In the genomic region with DNA sequence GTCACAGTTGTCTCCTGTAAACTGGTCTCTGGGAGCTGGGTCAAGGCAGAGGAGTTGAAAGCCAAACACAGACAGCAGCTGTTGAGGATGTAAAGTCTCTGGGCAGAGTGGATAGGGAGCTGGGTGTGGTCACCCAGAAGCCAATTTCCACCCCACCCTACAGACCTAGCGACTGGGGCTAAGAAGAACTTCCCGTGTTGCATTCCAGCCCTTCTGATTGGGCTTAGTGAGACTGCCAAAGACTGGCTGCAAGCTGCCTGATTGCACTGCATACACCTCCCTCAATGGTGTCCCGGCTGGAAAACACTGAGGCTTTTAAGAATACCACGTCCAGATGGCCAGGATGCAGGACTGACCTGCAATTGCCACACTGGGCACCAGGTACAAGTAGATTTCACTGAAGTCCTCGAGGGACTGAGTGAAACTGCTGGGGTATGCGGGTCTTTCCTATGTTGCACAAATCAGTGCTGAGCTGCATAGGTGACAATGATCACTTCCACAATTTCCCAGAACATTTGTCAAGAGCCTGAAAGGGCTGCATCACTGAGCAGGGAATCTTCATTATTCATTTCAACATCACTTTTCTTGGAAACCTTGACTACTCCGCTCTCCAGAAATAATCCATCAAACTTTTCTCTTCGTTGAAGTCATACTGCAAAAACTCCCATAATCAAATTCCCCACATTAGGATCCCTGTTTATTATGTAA, we compare ENCODE assay signal across 11 cellular contexts. TPM values are rescaled to one million over a fixed set of nuclear protein-coding genes. Genes with fewer than 3 reads are reported as not detected.
DNase-seq lines count a peak whose midpoint lies in the region; ATAC-seq and TF ChIP-seq lines count a peak whose summit lies in the region.
"Had no signal": no experiment of that assay in that cellular context is flagged by ENCODE, and none has a peak within 500 bp of the region (broad histone marks: within the 10 kb centered on the region; RNA-seq: fewer than 3 reads in every experiment).

No MANE protein-coding gene starts in this region.

- no peaks in the 10 kb centered on the region for H3K79me2 ChIP-seq in SK-N-SH (ENCODE audit: insufficient read depth)

- TF ChIP-seq CTCF in SK-N-SH (IDR thresholded peaks at IDR 0.05) = no peak
- no peak for TF ChIP-seq CTCF in heart right ventricle (IDR thresholded peaks at IDR 0.05)

- CTCF ChIA-PET in SK-N-SH (lab: Yijun Ruan, JAX) = interaction anchor here (0.6 to 3.6 kb wide), 9 partner anchors 9 to 272 kb away, joined by 3 to 15 read pairs (median 3); no protein-coding TSS in a partner anchor

- H3K36me3 ChIP-seq in SK-N-SH (replicated peaks in 1 of 2; ENCODE audit: control insufficient read depth in 1 of 2, insufficient read depth in 2 of 2, low read length in 1 of 2) (no peaks in the 10 kb centered on the region), heart right ventricle (no peaks in the 10 kb centered on the region)

- H3K36me3 Mint-ChIP-seq in activated T-cell treated with anti-CD3 and anti-CD28 coated beads, Interleukin-2, amount 50 U/mL, for 24 hours (ENCODE audit: low read depth) = peaks cover 4% of the 10 kb centered on the region
- peaks cover 5% of the 10 kb centered on the region for H3K36me3 Mint-ChIP-seq in stimulated activated memory B cell treated with anti-CD40 and anti-IgM and Interleukin-4, amounts not matched to agents 10 μg/mL and 1 μg/mL and 100 μg/mL, for 72 hours

- H3K27ac Mint-ChIP-seq in activated T-cell treated with anti-CD3 and anti-CD28 coated beads, Interleukin-2, amount 50 U/mL, for 24 hours = peak overlapping the region; percentile 3
- peak overlapping the region; percentile 69 for H3K27ac Mint-ChIP-seq in stimulated activated memory B cell treated with anti-CD40 and anti-IgM and Interleukin-4, amounts not matched to agents 10 μg/mL and 1 μg/mL and 100 μg/mL, for 72 hours

- TF ChIP-seq EP300 in SK-N-SH (IDR thresholded peaks at IDR 0.05; ENCODE audit: borderline replicate concordance in 1 of 2, low read depth in 1 of 2, low read length in 1 of 2) = no peak

- H3K27me3 ChIP-seq in SK-N-SH (ENCODE audit: insufficient read depth) = no peaks in the 10 kb centered on the region
- peaks cover 0 to 9% (median 0%) of the 10 kb centered on the region in 7 donors for H3K27me3 ChIP-seq in heart right ventricle

- no peak for DNase-seq in activated T-cell treated with anti-CD3 and anti-CD28 coated beads, Interleukin-2, amount 50 U/mL, for 24 hours
- DNase-seq in activated T-cell treated with anti-CD3 and anti-CD28 coated beads, Interleukin-2, amount 50 U/mL, for 48 hours = no peak
- no peak for DNase-seq in SK-N-SH
- no peak for DNase-seq in heart right ventricle
- no peak for DNase-seq in GM19240 (ENCODE audit: insufficient read length, low spot score)
- DNase-seq: NCI-H1436, T1000 had no signal

- H3K9me2 ChIP-seq in SK-N-SH = no peaks in the 10 kb centered on the region

- no peak overlapping the region for H3K4me3 Mint-ChIP-seq in activated T-cell treated with anti-CD3 and anti-CD28 coated beads, Interleukin-2, amount 50 U/mL, for 24 hours
- no peak overlapping the region for H3K4me3 Mint-ChIP-seq in stimulated activated memory B cell treated with anti-CD40 and anti-IgM and Interleukin-4, amounts not matched to agents 10 μg/mL and 1 μg/mL and 100 μg/mL, for 72 hours

- 59% methylated on average over 7 of the region's 8 CpGs for whole genome bisulfite sequencing in SK-N-SH (ENCODE audit: low lambda C conversion rate)
- 47 to 52% methylated on average over 8 of the region's 8 CpGs for WGBS in heart right ventricle, 2 donors

- POLR2A ChIA-PET in SK-N-SH (lab: Yijun Ruan, JAX) = no interaction called here

- ATAC-seq in heart right ventricle = peak in 7 of 8 donors; percentile 62 to 88 (median 76)
- ATAC-seq in stimulated activated memory B cell treated with anti-CD40 and anti-IgM and Interleukin-4, amounts not matched to agents 10 μg/mL and 1 μg/mL and 100 μg/mL, for 72 hours = no peak
- no peak for ATAC-seq in GM18520 (IDR thresholded peaks at IDR 0.05; ENCODE audit: unreplicated experiment)
- no peak for ATAC-seq in HG02981 (IDR thresholded peaks at IDR 0.05; ENCODE audit: unreplicated experiment)

- no peaks in the 10 kb centered on the region for H3F3A ChIP-seq in SK-N-SH (replicated peaks; ENCODE audit: insufficient read depth)

- no peak overlapping the region for H3K27ac ChIP-seq in SK-N-SH (ENCODE audit: low read depth in 2 of 2, low read length in 1 of 2)
- peak overlapping the region in 1 of 10 donors; percentile 75 for H3K27ac ChIP-seq in heart right ventricle
- H3K27ac ChIP-seq: C4-2B had no signal

- intact Hi-C loops in heart right ventricle (cut with DNase I) = no loop called here

- H3K27me3 Mint-ChIP-seq in activated T-cell treated with anti-CD3 and anti-CD28 coated beads, Interleukin-2, amount 50 U/mL, for 24 hours = no peaks in the 10 kb centered on the region
- no peaks in the 10 kb centered on the region for H3K27me3 Mint-ChIP-seq in stimulated activated memory B cell treated with anti-CD40 and anti-IgM and Interleukin-4, amounts not matched to agents 10 μg/mL and 1 μg/mL and 100 μg/mL, for 72 hours

- H2AFZ ChIP-seq in SK-N-SH (ENCODE audit: low read depth) = 0 out of 2 replicates have a peak overlapping the region, but pooled peaks have one; percentile 2

- no peak for TF ChIP-seq RAD21 in SK-N-SH (IDR thresholded peaks at IDR 0.05; ENCODE audit: low read length)

- H3K4me3 ChIP-seq in SK-N-SH (ENCODE audit: low read depth in 2 of 2, low read length in 1 of 2) (no peak overlapping the region), heart right ventricle (no peak overlapping the region)

- H3K4me2 ChIP-seq in SK-N-SH = no peak overlapping the region

- H3K4me1 Mint-ChIP-seq in activated T-cell treated with anti-CD3 and anti-CD28 coated beads, Interleukin-2, amount 50 U/mL, for 24 hours (ENCODE audit: low read depth) = peaks cover 73% of the 10 kb centered on the region
- H3K4me1 Mint-ChIP-seq in stimulated activated memory B cell treated with anti-CD40 and anti-IgM and Interleukin-4, amounts not matched to agents 10 μg/mL and 1 μg/mL and 100 μg/mL, for 72 hours = peaks cover 81% of the 10 kb centered on the region

- H3K4me1 ChIP-seq in SK-N-SH (ENCODE audit: control insufficient read depth in 1 of 2, insufficient read depth in 2 of 2, low read depth in 1 of 2, low read length in 1 of 2) (peaks cover 39 to 40% of the 10 kb centered on the region in 2 experiments; a peak in 3 of 4 replicates), heart right ventricle (peaks cover 0 to 71% (median 13%) of the 10 kb centered on the region in 9 donors)

- no peaks in the 10 kb centered on the region for H4K20me1 ChIP-seq in SK-N-SH (ENCODE audit: insufficient read depth)

- H3K9me3 ChIP-seq in SK-N-SH (peaks cover 4% of the 10 kb centered on the region; the same call in 1 of the 2 replicates), heart right ventricle (peaks cover 0 to 10% (median 0%) of the 10 kb centered on the region in 11 donors)

- peaks cover 2% of the 10 kb centered on the region for H3K9me3 Mint-ChIP-seq in activated T-cell treated with anti-CD3 and anti-CD28 coated beads, Interleukin-2, amount 50 U/mL, for 24 hours
- peaks cover 3% of the 10 kb centered on the region for H3K9me3 Mint-ChIP-seq in stimulated activated memory B cell treated with anti-CD40 and anti-IgM and Interleukin-4, amounts not matched to agents 10 μg/mL and 1 μg/mL and 100 μg/mL, for 72 hours

- no peak overlapping the region for H3K9ac ChIP-seq in SK-N-SH

TF ChIP-seq in SK-N-SH, 30 proteins besides CTCF, POLR2A, EP300 and RAD21 (continues in another document):
- TF ChIP-seq GATA2 (CRISPR knock-in tag; IDR thresholded peaks at IDR 0.05) (no peak), FOXM1 (IDR thresholded peaks at IDR 0.05; ENCODE audit: low read depth) (no peak), TEAD4 (IDR thresholded peaks at IDR 0.05; ENCODE audit: borderline replicate concordance, insufficient read depth) (no peak), JUND (IDR thresholded peaks at IDR 0.05) (no peak), SIN3A (IDR thresholded peaks at IDR 0.05; ENCODE audit: borderline replicate concordance, low read depth, low read length) (no peak)
- TF ChIP-seq, protein P1, sequence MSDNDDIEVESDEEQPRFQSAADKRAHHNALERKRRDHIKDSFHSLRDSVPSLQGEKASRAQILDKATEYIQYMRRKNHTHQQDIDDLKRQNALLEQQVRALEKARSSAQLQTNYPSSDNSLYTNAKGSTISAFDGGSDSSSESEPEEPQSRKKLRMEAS (IDR thresholded peaks at IDR 0.05; ENCODE audit: low read depth) = no peak
- TF ChIP-seq, protein P2, sequence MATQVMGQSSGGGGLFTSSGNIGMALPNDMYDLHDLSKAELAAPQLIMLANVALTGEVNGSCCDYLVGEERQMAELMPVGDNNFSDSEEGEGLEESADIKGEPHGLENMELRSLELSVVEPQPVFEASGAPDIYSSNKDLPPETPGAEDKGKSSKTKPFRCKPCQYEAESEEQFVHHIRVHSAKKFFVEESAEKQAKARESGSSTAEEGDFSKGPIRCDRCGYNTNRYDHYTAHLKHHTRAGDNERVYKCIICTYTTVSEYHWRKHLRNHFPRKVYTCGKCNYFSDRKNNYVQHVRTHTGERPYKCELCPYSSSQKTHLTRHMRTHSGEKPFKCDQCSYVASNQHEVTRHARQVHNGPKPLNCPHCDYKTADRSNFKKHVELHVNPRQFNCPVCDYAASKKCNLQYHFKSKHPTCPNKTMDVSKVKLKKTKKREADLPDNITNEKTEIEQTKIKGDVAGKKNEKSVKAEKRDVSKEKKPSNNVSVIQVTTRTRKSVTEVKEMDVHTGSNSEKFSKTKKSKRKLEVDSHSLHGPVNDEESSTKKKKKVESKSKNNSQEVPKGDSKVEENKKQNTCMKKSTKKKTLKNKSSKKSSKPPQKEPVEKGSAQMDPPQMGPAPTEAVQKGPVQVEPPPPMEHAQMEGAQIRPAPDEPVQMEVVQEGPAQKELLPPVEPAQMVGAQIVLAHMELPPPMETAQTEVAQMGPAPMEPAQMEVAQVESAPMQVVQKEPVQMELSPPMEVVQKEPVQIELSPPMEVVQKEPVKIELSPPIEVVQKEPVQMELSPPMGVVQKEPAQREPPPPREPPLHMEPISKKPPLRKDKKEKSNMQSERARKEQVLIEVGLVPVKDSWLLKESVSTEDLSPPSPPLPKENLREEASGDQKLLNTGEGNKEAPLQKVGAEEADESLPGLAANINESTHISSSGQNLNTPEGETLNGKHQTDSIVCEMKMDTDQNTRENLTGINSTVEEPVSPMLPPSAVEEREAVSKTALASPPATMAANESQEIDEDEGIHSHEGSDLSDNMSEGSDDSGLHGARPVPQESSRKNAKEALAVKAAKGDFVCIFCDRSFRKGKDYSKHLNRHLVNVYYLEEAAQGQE (IDR thresholded peaks at IDR 0.05; ENCODE audit: low read depth, low read length) = no peak

RNA-seq across cellular contexts. Expression of a gene that starts 43.1 kb away (rescaled TPM):
- polyA plus RNA-seq in SK-N-SH (2012; rRNA removed) (35.0 and 45.8 TPM in 2 replicates), heart right ventricle (1 to 10 TPM; 2.9 to 5.0 TPM)
- polyA plus RNA-seq in SK-N-SH (2012; cell fraction: cytosol; rRNA removed) = 45.2 and 45.3 TPM in 2 replicates
- polyA plus RNA-seq in SK-N-SH (2012; cell fraction: nucleus; rRNA removed) = 61.1 and 88.5 TPM in 2 replicates
- 10 to 100 TPM in 1 of 10 donors, 1 to 10 TPM in 9; 4.5 to 17.2 (median 5.9) TPM for total RNA-seq in heart right ventricle

Comparison
In these comparisons a context has a peak if more than half of its experiments do, and no peak if none do; other contexts are left out.
1. ATAC-seq: peak in heart right ventricle (7 of 8); none in stimulated activated memory B cell treated with anti-CD40 and anti-IgM and Interleukin-4, amounts not matched to agents 10 μg/mL and 1 μg/mL and 100 μg/mL, for 72 hours (single experiment), GM18520 (single experiment) and HG02981 (single experiment).